In genomic region chr6:36523451-36523850, GRCh38 we compare ENCODE assay signal across 38 cellular contexts.
"Had no signal": no experiment of that assay in that cellular context is flagged by ENCODE, and none has a peak within 500 bp of the region (broad histone marks: within the 10 kb centered on the region; RNA-seq: fewer than 3 reads in every experiment).

No MANE protein-coding gene starts in this region.

- H3K27me3 Mint-ChIP-seq: activated CD4-positive, alpha-beta memory T cell treated with anti-CD3 and anti-CD28 coated beads, Interleukin-2, amount 10 ng/mL, durations not matched to agents 7 days and 5 days; activated CD8-positive, alpha-beta memory T cell treated with anti-CD3 and anti-CD28 coated beads, Interleukin-2, amount 10 ng/mL, durations not matched to agents 7 days and 5 days; activated naive CD4-positive, alpha-beta T cell treated with anti-CD3 and anti-CD28 coated beads, Interleukin-2, amount 50 U/mL, for 24 hours; central memory CD8-positive, alpha-beta T cell had no signal

- H3K4me3 ChIP-seq: cardiac muscle cell, PC-9 had no signal

- DNase-seq: activated CD4-positive, alpha-beta memory T cell treated with anti-CD3 and anti-CD28 coated beads, Interleukin-2, amount 10 ng/mL, durations not matched to agents 7 days and 5 days; activated CD4-positive, alpha-beta T cell treated with anti-CD3 and anti-CD28 coated beads for 1 hour; activated CD4-positive, alpha-beta T cell treated with anti-CD3 and anti-CD28 coated beads for 48 hours; activated CD4-positive, CD25-positive, alpha-beta regulatory T cell; activated CD8-positive, alpha-beta memory T cell treated with anti-CD3 and anti-CD28 coated beads for 24 hours; activated CD8-positive, alpha-beta memory T cell treated with anti-CD3 and anti-CD28 coated beads, Interleukin-2, amount 10 ng/mL, durations not matched to agents 7 days and 5 days; activated CD8-positive, alpha-beta memory T cell treated with anti-CD3 and anti-CD28 coated beads, Interleukin-2, amount 50 U/mL, for 48 hours; activated gamma-delta T cell; activated naive CD4-positive, alpha-beta T cell treated with Interleukin-2 at 50 U/mL for 16 hours; activated T-cell treated with anti-CD3 and anti-CD28 coated beads, Interleukin-2, amount 50 U/mL, for 48 hours; amniotic stem cell; aorta; brain microvascular endothelial cell; Kasumi-1; KG1; MM.1S; MV-4-11; NCI-H1092; NCI-H1436 treated with DMSO at 0.1 percent for 48 hours; NCI-H1694 treated with DMSO at 0.1 percent for 48 hours; NCI-H2029; NCI-H2107; NCI-H2171; NCI-H510A; NCI-H526; NCI-H748 treated with DMSO at 0.1 percent for 48 hours; NK-92 treated with Interleukin-12 subunit alpha and Interleukin-12 subunit beta, amount 100 ng/mL, for 24 hours; PC-9; Right ventricle myocardium superior; SW 1271; T-helper 1 cell; T1000; WERI-Rb-1 had no signal

- ATAC-seq: activated CD8-positive, alpha-beta memory T cell treated with anti-CD3 and anti-CD28 coated beads, Interleukin-2, amount 10 ng/mL, durations not matched to agents 7 days and 5 days had no signal

- H3K9me3 Mint-ChIP-seq: activated CD4-positive, alpha-beta memory T cell treated with anti-CD3 and anti-CD28 coated beads, Interleukin-2, amount 10 ng/mL, durations not matched to agents 7 days and 5 days; activated naive CD4-positive, alpha-beta T cell treated with anti-CD3 and anti-CD28 coated beads, Interleukin-2, amount 50 U/mL, for 24 hours; activated T-helper 2 cell treated with anti-CD3 and anti-CD28 coated beads, Interferon-gamma antibody, Interleukin-2, Interleukin-4, amounts not matched to agents 10 μg/mL and 5 μg/mL and 100 μg/mL, durations not matched to agents 14 hours and 24 hours and 36 hours; central memory CD8-positive, alpha-beta T cell had no signal

- H3K27ac ChIP-seq: brain microvascular endothelial cell, cardiac muscle cell, PC-9, RWPE1, WERI-Rb-1 had no signal

- H3K4me3 Mint-ChIP-seq: activated CD4-positive, alpha-beta memory T cell treated with anti-CD3 and anti-CD28 coated beads, Interleukin-2, amount 10 ng/mL, durations not matched to agents 7 days and 5 days; activated CD8-positive, alpha-beta memory T cell treated with anti-CD3 and anti-CD28 coated beads, Interleukin-2, amount 10 ng/mL, durations not matched to agents 7 days and 5 days; activated naive CD4-positive, alpha-beta T cell treated with anti-CD3 and anti-CD28 coated beads, Interleukin-2, amount 50 U/mL, for 24 hours; central memory CD8-positive, alpha-beta T cell had no signal

- H3K27me3 ChIP-seq: brain microvascular endothelial cell, cardiac muscle cell had no signal

- H3K27ac Mint-ChIP-seq: activated CD4-positive, alpha-beta memory T cell treated with anti-CD3 and anti-CD28 coated beads, Interleukin-2, amount 10 ng/mL, durations not matched to agents 7 days and 5 days; activated CD8-positive, alpha-beta memory T cell treated with anti-CD3 and anti-CD28 coated beads, Interleukin-2, amount 10 ng/mL, durations not matched to agents 7 days and 5 days; activated naive CD4-positive, alpha-beta T cell treated with anti-CD3 and anti-CD28 coated beads, Interleukin-2, amount 50 U/mL, for 24 hours; activated T-helper 2 cell treated with anti-CD3 and anti-CD28 coated beads, Interferon-gamma antibody, Interleukin-2, Interleukin-4, amounts not matched to agents 10 μg/mL and 5 μg/mL and 100 μg/mL, durations not matched to agents 14 hours and 24 hours and 36 hours had no signal
